1 cellular context compared by ENCODE assay signal in genomic region chr13:102654786-102655185, GRCh38.
TF ChIP-seq lines count a peak whose summit lies in the region.

No MANE protein-coding gene starts in this region.

TF ChIP-seq in WTC11, 78 proteins besides CTCF, POLR2A, EP300 and RAD21 (continued from another document):
- no peak for TF ChIP-seq ATF2 (CRISPR knock-in tag; IDR thresholded peaks at IDR 0.05; ENCODE audit: borderline replicate concordance, low read depth)
- no peak for TF ChIP-seq E2F4 (CRISPR knock-in tag; IDR thresholded peaks at IDR 0.05; ENCODE audit: borderline replicate concordance, low read depth)
- TF ChIP-seq CBFB (CRISPR knock-in tag; IDR thresholded peaks at IDR 0.05; ENCODE audit: low read depth): no peak
- TF ChIP-seq RELA (CRISPR knock-in tag; IDR thresholded peaks at IDR 0.05; ENCODE audit: borderline replicate concordance): no peak
